In genomic region chr2:173855686-173856085, GRCh38 we compare ENCODE assay signal across 20 cellular contexts.
"Had no signal": no experiment of that assay in that cellular context is flagged by ENCODE, and none has a peak within 500 bp of the region (broad histone marks: within the 10 kb centered on the region; RNA-seq: fewer than 3 reads in every experiment).

No MANE protein-coding gene starts in this region.

- DNase-seq: activated B cell treated with CpG ODN at 0.5 μM for 24 hours; activated CD4-positive, alpha-beta memory T cell treated with anti-CD3 and anti-CD28 coated beads, Interleukin-2, amount 10 ng/mL, durations not matched to agents 7 days and 5 days; activated CD4-positive, alpha-beta T cell treated with anti-CD3 and anti-CD28 coated beads for 4 hours; activated naive CD4-positive, alpha-beta T cell treated with Interleukin-2 at 50 U/mL for 16 hours; activated naive CD8-positive, alpha-beta T cell treated with anti-CD3 and anti-CD28 coated beads, Interleukin-2, amount 10 ng/mL, durations not matched to agents 7 days and 5 days; activated T-cell treated with anti-CD3 and anti-CD28 coated beads, Interleukin-2, amount 50 U/mL, for 1 hour; endodermal cell; heart right ventricle; left ventricle myocardium superior; natural killer cell; nucleus accumbens; retina; stimulated activated naive B cell treated with anti-CD40 and anti-IgM and Interleukin-4, amounts not matched to agents 10 μg/mL and 1 μg/mL and 100 μg/mL, for 72 hours; T-helper 1 cell; T-helper 9 cell had no signal

- H3K27me3 Mint-ChIP-seq: activated B cell treated with CpG ODN at 0.5 μM for 24 hours had no signal

- H3K27ac ChIP-seq: breast epithelium, epithelial cell of prostate, gastroesophageal sphincter had no signal

- H3K9me3 ChIP-seq: breast epithelium, gastroesophageal sphincter, heart right ventricle had no signal

- H3K27ac Mint-ChIP-seq: activated B cell treated with CpG ODN at 0.5 μM for 24 hours; activated CD4-positive, alpha-beta memory T cell treated with anti-CD3 and anti-CD28 coated beads, Interleukin-2, amount 10 ng/mL, durations not matched to agents 7 days and 5 days; activated naive CD8-positive, alpha-beta T cell treated with anti-CD3 and anti-CD28 coated beads, Interleukin-2, amount 10 ng/mL, durations not matched to agents 7 days and 5 days; activated T-helper 17 cell treated with anti-CD3 and anti-CD28 coated beads, Interleukin-2, amount 50 U/mL, for 72 hours; endodermal cell; memory B cell; natural killer cell; stimulated activated naive B cell treated with anti-CD40 and anti-IgM and Interleukin-4, amounts not matched to agents 10 μg/mL and 1 μg/mL and 100 μg/mL, for 72 hours had no signal

- H3K9me3 Mint-ChIP-seq: activated B cell treated with CpG ODN at 0.5 μM for 24 hours; activated CD4-positive, alpha-beta memory T cell treated with anti-CD3 and anti-CD28 coated beads, Interleukin-2, amount 10 ng/mL, durations not matched to agents 7 days and 5 days; activated naive CD8-positive, alpha-beta T cell treated with anti-CD3 and anti-CD28 coated beads, Interleukin-2, amount 10 ng/mL, durations not matched to agents 7 days and 5 days; activated T-helper 17 cell treated with anti-CD3 and anti-CD28 coated beads, Interleukin-2, amount 50 U/mL, for 72 hours; memory B cell; natural killer cell; stimulated activated naive B cell treated with anti-CD40 and anti-IgM and Interleukin-4, amounts not matched to agents 10 μg/mL and 1 μg/mL and 100 μg/mL, for 72 hours had no signal

- H3K4me1 ChIP-seq: breast epithelium, gastroesophageal sphincter had no signal

- H3K36me3 ChIP-seq: breast epithelium, gastroesophageal sphincter, heart right ventricle had no signal

- H3K4me1 Mint-ChIP-seq: endodermal cell had no signal

- H3K27me3 ChIP-seq: breast epithelium had no signal

- H3K4me3 Mint-ChIP-seq: activated B cell treated with CpG ODN at 0.5 μM for 24 hours; activated CD4-positive, alpha-beta memory T cell treated with anti-CD3 and anti-CD28 coated beads, Interleukin-2, amount 10 ng/mL, durations not matched to agents 7 days and 5 days; activated naive CD8-positive, alpha-beta T cell treated with anti-CD3 and anti-CD28 coated beads, Interleukin-2, amount 10 ng/mL, durations not matched to agents 7 days and 5 days; activated T-helper 17 cell treated with anti-CD3 and anti-CD28 coated beads, Interleukin-2, amount 50 U/mL, for 72 hours; endodermal cell; memory B cell; natural killer cell; stimulated activated naive B cell treated with anti-CD40 and anti-IgM and Interleukin-4, amounts not matched to agents 10 μg/mL and 1 μg/mL and 100 μg/mL, for 72 hours had no signal

- H3K36me3 Mint-ChIP-seq: activated naive CD8-positive, alpha-beta T cell treated with anti-CD3 and anti-CD28 coated beads, Interleukin-2, amount 10 ng/mL, durations not matched to agents 7 days and 5 days; memory B cell; natural killer cell; stimulated activated naive B cell treated with anti-CD40 and anti-IgM and Interleukin-4, amounts not matched to agents 10 μg/mL and 1 μg/mL and 100 μg/mL, for 72 hours had no signal

- H3K4me3 ChIP-seq: breast epithelium, gastroesophageal sphincter, heart right ventricle had no signal
